In the genomic region with DNA sequence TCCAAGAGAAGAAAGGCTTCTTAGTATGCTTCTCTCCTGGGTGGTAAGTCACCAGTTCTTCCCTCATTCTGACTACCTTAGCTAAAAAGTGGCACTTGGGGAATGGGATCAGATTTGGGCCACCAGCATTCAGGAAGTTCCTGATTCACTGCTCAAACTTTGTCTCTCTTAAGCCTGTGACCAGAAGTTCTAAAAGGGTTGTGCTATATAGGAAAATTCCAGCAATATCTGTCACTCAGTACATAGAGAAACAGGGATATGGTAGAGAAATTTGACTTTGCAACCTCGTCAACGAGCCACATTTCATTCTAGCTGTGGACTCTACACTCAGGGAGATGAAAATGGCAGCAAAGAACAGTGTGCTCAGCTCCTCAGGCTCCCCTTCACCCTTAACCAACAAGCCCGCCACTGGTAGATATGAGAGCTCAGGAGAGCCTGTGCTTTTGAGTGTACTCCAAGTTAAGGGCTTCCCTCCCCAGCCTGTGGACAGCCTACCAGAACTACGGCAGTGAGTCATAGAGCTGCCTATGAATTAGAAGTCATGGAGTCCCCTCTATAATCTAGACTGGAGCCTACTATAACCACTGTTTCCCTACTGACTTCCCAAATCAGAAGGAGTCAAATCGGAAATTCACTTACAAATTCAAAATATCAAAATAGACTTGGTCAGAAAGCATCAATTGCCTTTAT, we compare ENCODE assay signal across 21 cellular contexts. TPM values are rescaled to one million over a fixed set of nuclear protein-coding genes. Genes with fewer than 3 reads are reported as not detected.
DNase-seq lines count a peak whose midpoint lies in the region; ATAC-seq, FAIRE-seq and TF ChIP-seq lines count a peak whose summit lies in the region.
"Had no signal": no experiment of that assay in that cellular context is flagged by ENCODE, and none has a peak within 500 bp of the region (broad histone marks: within the 10 kb centered on the region; RNA-seq: fewer than 3 reads in every experiment).

No MANE protein-coding gene starts in this region.

- H3K27me3 Mint-ChIP-seq in activated T-cell treated with anti-CD3 and anti-CD28 coated beads, Interleukin-2, amount 50 U/mL, for 24 hours: no peaks in the 10 kb centered on the region
- H3K27me3 Mint-ChIP-seq: naive thymus-derived CD8-positive, alpha-beta T cell; T-helper 17 cell had no signal

- H3K4me3 Mint-ChIP-seq in activated T-cell treated with anti-CD3 and anti-CD28 coated beads, Interleukin-2, amount 50 U/mL, for 24 hours: no peak overlapping the region
- H3K4me3 Mint-ChIP-seq: naive thymus-derived CD8-positive, alpha-beta T cell; T-helper 17 cell had no signal

- H3K9me3 ChIP-seq in thyroid gland (no peaks in the 10 kb centered on the region), mammary epithelial cell (replicated peaks; ENCODE audit: insufficient read depth, low read length) (no peaks in the 10 kb centered on the region)
- H3K9me3 ChIP-seq: Peyer's patch, prostate gland had no signal

- dilution Hi-C loops in mammary epithelial cell (cut with HindIII; ENCODE audit: low sequenced_read_pairs): no loop called here

- H3K27me3 ChIP-seq in thyroid gland (no peaks in the 10 kb centered on the region), mammary epithelial cell (ENCODE audit: insufficient read depth, low read length) (no peaks in the 10 kb centered on the region)
- H3K27me3 ChIP-seq: Peyer's patch had no signal

- no peaks in the 10 kb centered on the region for H3K79me2 ChIP-seq in mammary epithelial cell (ENCODE audit: insufficient read depth, low read length)

- CTCF ChIA-PET in mammary epithelial cell (lab: Charles Lee; ENCODE audit: low non-redundant PET): no interaction called here

- H3K27ac Mint-ChIP-seq in activated T-cell treated with anti-CD3 and anti-CD28 coated beads, Interleukin-2, amount 50 U/mL, for 24 hours: peak overlapping the region; percentile 17
- H3K27ac Mint-ChIP-seq: T-helper 17 cell had no signal

- no peak overlapping the region for H2AFZ ChIP-seq in mammary epithelial cell (ENCODE audit: low read depth, low read length)

- intact Hi-C loops in left ventricle myocardium superior (cut with micrococcal nuclease) (no loop called here), thyroid gland (cut with DNase I) (no loop called here), mammary epithelial cell (cut with micrococcal nuclease) (no loop called here)

- no TSS peak for BruUV-seq in mammary epithelial cell (replicated peaks; lab: Mats Ljungman, UMichigan)

- ATAC-seq in left ventricle myocardium superior (peak; percentile 80), GM21717 (IDR thresholded peaks at IDR 0.05; ENCODE audit: unreplicated experiment) (no peak)
- ATAC-seq: naive thymus-derived CD8-positive, alpha-beta T cell; T-helper 17 cell had no signal

- no peak overlapping the region for H3K9ac ChIP-seq in mammary epithelial cell (ENCODE audit: insufficient read depth, low read length)

- in situ Hi-C loops in mammary epithelial cell (cut with MboI; ENCODE audit: low sequenced_read_pairs in 2 of 2): loop anchor here in 1 of 2 donors (25.0 kb wide), 1 partner anchor 389 kb away; no protein-coding TSS in a partner anchor

- 88 to 90% methylated on average over 5 of the region's 5 CpGs for WGBS in thyroid gland, 2 donors
- WGBS in mammary epithelial cell (ENCODE audit: low coverage, missing lambda C conversion rate): 86% methylated on average over 5 of the region's 5 CpGs

- no peak for TF ChIP-seq POLR2A in thyroid gland (IDR thresholded peaks at IDR 0.05)

- H3K36me3 Mint-ChIP-seq in activated T-cell treated with anti-CD3 and anti-CD28 coated beads, Interleukin-2, amount 50 U/mL, for 24 hours (ENCODE audit: low read depth): peaks cover 50% of the 10 kb centered on the region

- TF ChIP-seq CTCF in thyroid gland (IDR thresholded peaks at IDR 0.05) (no peak), mammary epithelial cell (conservative IDR thresholded peaks at IDR 0.05 in 1 of 2, IDR thresholded peaks at IDR 0.05 in 1 of 2; ENCODE audit: extremely low read depth in 1 of 2, insufficient read depth in 1 of 2, low read depth in 1 of 2, low read length in 2 of 2) (no peak)

- H3K27ac ChIP-seq in thyroid gland (no peak overlapping the region), mammary epithelial cell (ENCODE audit: insufficient read depth, low read depth, low read length) (no peak overlapping the region)
- H3K27ac ChIP-seq: Peyer's patch, prostate gland had no signal

- DNase-seq in activated T-cell treated with anti-CD3 and anti-CD28 coated beads, Interleukin-2, amount 50 U/mL, for 24 hours: no peak
- no peak for DNase-seq in activated T-cell treated with anti-CD3 and anti-CD28 coated beads, Interleukin-2, amount 50 U/mL, for 48 hours
- DNase-seq in astrocyte of the hippocampus (ENCODE audit: low read depth, low spot score): peak; percentile 33
- DNase-seq in left ventricle myocardium superior: no peak
- peak; percentile 35 to 37 for DNase-seq in thyroid gland
- no peak for DNase-seq in mammary epithelial cell
- no peak for DNase-seq in urothelium cell line (ENCODE audit: low spot score)
- DNase-seq: activated CD4-positive, CD25-positive, alpha-beta regulatory T cell treated with anti-CD3 and anti-CD28 coated beads, Interleukin-2, amount 50 U/mL, for 72 hours; activated CD8-positive, alpha-beta memory T cell treated with anti-CD3 and anti-CD28 coated beads, Interleukin-2, amount 50 U/mL, for 4 hours; activated naive CD4-positive, alpha-beta T cell treated with anti-CD3 and anti-CD28 coated beads, Interleukin-2, amount 50 U/mL, for 16 hours; caudate nucleus; head of caudate nucleus; naive thymus-derived CD8-positive, alpha-beta T cell; NCI-H1694 treated with DMSO at 0.1 percent for 48 hours; NCI-H524 treated with DMSO at 0.1 percent for 48 hours; Peyer's patch; stimulated activated CD4-positive, alpha-beta T cell treated with anti-CD3 and anti-CD28 coated beads, Interleukin-15, amount 100 ng/mL, for 24 hours; T-helper 17 cell had no signal

- no peak overlapping the region for H3K4me3 ChIP-seq in thyroid gland (replicated peaks in 1 of 3)
- no peak overlapping the region for H3K4me3 ChIP-seq in mammary epithelial cell (replicated peaks in 1 of 3; ENCODE audit: insufficient read depth in 1 of 3, low read depth in 2 of 3, low read length in 3 of 3)
- H3K4me3 ChIP-seq: Peyer's patch, prostate gland had no signal

- no peak overlapping the region for H3K4me2 ChIP-seq in mammary epithelial cell (ENCODE audit: insufficient read depth, low read depth, low read length)

- no peaks in the 10 kb centered on the region for H4K20me1 ChIP-seq in mammary epithelial cell (ENCODE audit: insufficient read depth, low read length)

- H3K9me3 Mint-ChIP-seq in activated T-cell treated with anti-CD3 and anti-CD28 coated beads, Interleukin-2, amount 50 U/mL, for 24 hours: no peaks in the 10 kb centered on the region
- H3K9me3 Mint-ChIP-seq: naive thymus-derived CD8-positive, alpha-beta T cell had no signal

- peaks cover 6% of the 10 kb centered on the region for H3K4me1 Mint-ChIP-seq in activated T-cell treated with anti-CD3 and anti-CD28 coated beads, Interleukin-2, amount 50 U/mL, for 24 hours (ENCODE audit: low read depth)
- H3K4me1 Mint-ChIP-seq: naive thymus-derived CD8-positive, alpha-beta T cell had no signal

- no peak for FAIRE-seq in urothelium cell line (lab: Jason Lieb, UNC)
- FAIRE-seq: GM19239 had no signal

- H3K4me1 ChIP-seq in thyroid gland: no peaks in the 10 kb centered on the region
- H3K4me1 ChIP-seq in mammary epithelial cell (ENCODE audit: insufficient read depth, low read length): no peaks in the 10 kb centered on the region
- H3K4me1 ChIP-seq: Peyer's patch, prostate gland had no signal

- H3K36me3 ChIP-seq in thyroid gland: peaks cover 0 to 7% of the 10 kb centered on the region in 2 donors
- peaks cover 21% of the 10 kb centered on the region for H3K36me3 ChIP-seq in mammary epithelial cell (ENCODE audit: insufficient read depth, low read length)
- H3K36me3 ChIP-seq: prostate gland had no signal

RNA-seq across cellular contexts. Expression of gene MYO5C, which starts 52.6 kb away (rescaled TPM):
- total RNA-seq in left ventricle myocardium superior: 2.1 TPM
- total RNA-seq in thyroid gland: 100 to 1,000 TPM in 2 of 4 donors, 10 to 100 TPM in 2; 84.0 to 130 (median 101) TPM
- 1 to 10 TPM; 2.4 to 2.5 TPM for total RNA-seq in mammary epithelial cell
- polyA plus RNA-seq in mammary epithelial cell: 1.2 TPM
- polyA minus RNA-seq in mammary epithelial cell: 7.8 TPM

Comparison
In these comparisons a context has a peak if more than half of its experiments do, and no peak if none do; other contexts are left out.
1. DNase-seq: peak in astrocyte of the hippocampus (single experiment) and thyroid gland (2 of 2); none in activated T-cell treated with anti-CD3 and anti-CD28 coated beads, Interleukin-2, amount 50 U/mL, for 24 hours (single experiment), activated T-cell treated with anti-CD3 and anti-CD28 coated beads, Interleukin-2, amount 50 U/mL, for 48 hours (0 of 2), left ventricle myocardium superior (single experiment), mammary epithelial cell (single experiment) and urothelium cell line (single experiment).
2. RNA of gene MYO5C, which starts 52.6 kb away (total RNA-seq): 84.0 to 130 TPM in thyroid gland; 2.4 to 2.5 TPM in mammary epithelial cell and 2.1 TPM in left ventricle myocardium superior (single experiment); every median in the first group is over 10 times any median in the second.